Comparison of ENCODE assay signal across 20 cellular contexts in the genomic region with DNA sequence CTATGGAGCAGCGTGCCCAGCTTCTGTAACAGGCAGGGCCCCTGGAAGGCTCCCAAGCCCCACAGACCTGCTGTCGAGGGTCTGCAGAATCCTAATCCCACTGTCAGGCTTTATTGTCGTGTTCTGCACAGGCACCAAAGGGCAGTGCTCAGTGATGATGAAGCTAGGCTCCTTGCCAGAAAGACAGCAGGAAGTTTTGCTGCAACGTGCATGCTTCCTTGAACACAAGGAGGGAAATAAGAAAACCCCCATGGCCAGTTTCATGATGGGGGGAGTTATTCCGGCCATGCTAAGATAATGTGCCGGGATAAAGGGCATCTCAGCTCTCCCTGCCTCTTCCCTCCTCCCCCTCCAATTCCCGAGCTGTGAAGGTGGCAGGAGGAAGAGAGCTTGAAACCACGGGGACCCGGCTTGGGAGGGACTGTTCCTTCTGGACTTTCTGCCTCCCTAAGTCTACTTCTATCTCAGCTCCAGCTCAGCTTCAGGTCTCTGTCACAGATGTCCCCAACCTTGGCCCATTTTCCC.
DNase-seq lines count a peak whose midpoint lies in the region; ATAC-seq, FAIRE-seq and TF ChIP-seq lines count a peak whose summit lies in the region.
"Had no signal": no experiment of that assay in that cellular context is flagged by ENCODE, and none has a peak within 500 bp of the region (broad histone marks: within the 10 kb centered on the region; RNA-seq: fewer than 3 reads in every experiment).

No MANE protein-coding gene starts in this region.

- no peaks in the 10 kb centered on the region for H3K79me1 ChIP-seq in mesenchymal stem cell (replicated peaks; ENCODE audit: low read length, poor library complexity, severe bottlenecking)

- H3K79me2 ChIP-seq in hepatocyte = no peaks in the 10 kb centered on the region

- H3K23ac ChIP-seq in mesenchymal stem cell (ENCODE audit: low read length in 2 of 2) = no peak overlapping the region

- no peak overlapping the region for H3K18ac ChIP-seq in mesenchymal stem cell (ENCODE audit: low read depth in 1 of 2, low read length in 2 of 2)

- no peak overlapping the region for H3K4ac ChIP-seq in mesenchymal stem cell (ENCODE audit: low read depth in 1 of 2, low read length in 2 of 2)

- no peak overlapping the region for H3K14ac ChIP-seq in mesenchymal stem cell (ENCODE audit: low read length in 2 of 2)

- no peak overlapping the region for H3K9ac ChIP-seq in mesenchymal stem cell (ENCODE audit: low read length)

- H3K4me2 ChIP-seq in mesenchymal stem cell (ENCODE audit: low read length, poor library complexity, severe bottlenecking) = no peak overlapping the region
- no peak overlapping the region for H3K4me2 ChIP-seq in hepatocyte

- H2BK15ac ChIP-seq in mesenchymal stem cell (ENCODE audit: low read depth, poor library complexity, severe bottlenecking) = no peak overlapping the region

- ATAC-seq in stimulated activated naive CD8-positive, alpha-beta T cell treated with anti-CD3 and anti-CD28 coated beads, Interleukin-15, Interleukin-2, amounts not matched to agents 100 U/mL and 50 U/mL, for 24 hours = no peak
- ATAC-seq in pancreas (no peak), HG02642 (IDR thresholded peaks at IDR 0.05; ENCODE audit: poor library complexity, unreplicated experiment) (no peak)
- ATAC-seq: Panc1 had no signal

- intact Hi-C loops in pancreas (cut with DNase I) = no loop called here

- H2AFZ ChIP-seq in mesenchymal stem cell (ENCODE audit: low read depth, low read length) (no peak overlapping the region), hepatocyte (no peak overlapping the region)

- no peak overlapping the region for H2BK120ac ChIP-seq in mesenchymal stem cell (ENCODE audit: low read depth, low read length)

- DNase-seq in AG20443 (ENCODE audit: low spot score) (peak; percentile 27), HCEC 1CT (peak; percentile 13), bronchial epithelial cell (ENCODE audit: low read depth) (no peak), mesenchymal stem cell (no peak), pancreas (no peak), hepatocyte (ENCODE audit: low spot score) (no peak)
- no peak for DNase-seq in stimulated activated naive CD8-positive, alpha-beta T cell treated with anti-CD3 and anti-CD28 coated beads, Interleukin-15, Interleukin-2, amounts not matched to agents 100 U/mL and 50 U/mL, for 24 hours
- DNase-seq: activated CD4-positive, alpha-beta T cell treated with anti-CD3 and anti-CD28 coated beads, Interleukin-2, amount 50 U/mL, for 48 hours; activated gamma-delta T cell treated with Interleukin-2 at 50 U/mL for 16 hours; NCI-H1092; NCI-H1930; NCI-H345; spleen; stimulated activated CD4-positive, alpha-beta T cell treated with anti-CD3 and anti-CD28 coated beads, Interleukin-4, amount 100 ng/mL, for 4 hours had no signal

- H3K4me3 ChIP-seq in bronchial epithelial cell (ENCODE audit: low read depth, low read length) = no peak overlapping the region
- no peak overlapping the region for H3K4me3 ChIP-seq in mesenchymal stem cell (ENCODE audit: insufficient read depth in 1 of 2, low read depth in 1 of 2, low read length in 2 of 2)
- no peak overlapping the region for H3K4me3 ChIP-seq in pancreas
- no peak overlapping the region for H3K4me3 ChIP-seq in hepatocyte
- H3K4me3 ChIP-seq: SJSA1, spleen had no signal

- TF ChIP-seq CTCF in bronchial epithelial cell (IDR thresholded peaks at IDR 0.05; ENCODE audit: insufficient read depth, low read length, severe bottlenecking) = no peak
- no peak for TF ChIP-seq CTCF in pancreas (IDR thresholded peaks at IDR 0.05)
- no peak for TF ChIP-seq CTCF in hepatocyte (IDR thresholded peaks at IDR 0.05; ENCODE audit: poor library complexity)

- no peak overlapping the region for H4K91ac ChIP-seq in mesenchymal stem cell (ENCODE audit: low read length)

- H3K27me3 ChIP-seq in bronchial epithelial cell (ENCODE audit: control insufficient read depth, insufficient read depth, low read length) (no peaks in the 10 kb centered on the region), mesenchymal stem cell (ENCODE audit: control insufficient read depth in 1 of 2, insufficient read depth in 1 of 2, low read length in 2 of 2) (no peaks in the 10 kb centered on the region), pancreas (no peaks in the 10 kb centered on the region), hepatocyte (no peaks in the 10 kb centered on the region)
- H3K27me3 ChIP-seq: SJSA1 had no signal

- no peaks in the 10 kb centered on the region for H4K20me1 ChIP-seq in hepatocyte (ENCODE audit: insufficient read depth, poor library complexity, severe bottlenecking)

- no peak overlapping the region for H3K27ac ChIP-seq in mesenchymal stem cell (ENCODE audit: low read length, poor library complexity, severe bottlenecking)
- no peak overlapping the region for H3K27ac ChIP-seq in pancreas
- no peak overlapping the region for H3K27ac ChIP-seq in hepatocyte
- H3K27ac ChIP-seq: neutrophil, SJSA1, spleen had no signal

- no peaks in the 10 kb centered on the region for H3K9me3 ChIP-seq in mesenchymal stem cell (ENCODE audit: control insufficient read depth, low read length)
- H3K9me3 ChIP-seq in pancreas = no peaks in the 10 kb centered on the region
- no peaks in the 10 kb centered on the region for H3K9me3 ChIP-seq in hepatocyte (ENCODE audit: low read depth)
- H3K9me3 ChIP-seq: neutrophil, SJSA1, spleen had no signal

- no peak overlapping the region for H2AK5ac ChIP-seq in mesenchymal stem cell (ENCODE audit: low read length, severe bottlenecking)

- no peak overlapping the region for H2BK5ac ChIP-seq in mesenchymal stem cell (ENCODE audit: low read depth, low read length, poor library complexity, severe bottlenecking)

- no peaks in the 10 kb centered on the region for H3K36me3 ChIP-seq in bronchial epithelial cell (ENCODE audit: control insufficient read depth, insufficient read depth, low read length)
- no peaks in the 10 kb centered on the region for H3K36me3 ChIP-seq in mesenchymal stem cell (ENCODE audit: control insufficient read depth in 1 of 2, insufficient read depth in 2 of 2, low read depth in 1 of 2, low read length in 2 of 2)
- no peaks in the 10 kb centered on the region for H3K36me3 ChIP-seq in pancreas
- no peaks in the 10 kb centered on the region for H3K36me3 ChIP-seq in hepatocyte (replicated peaks; ENCODE audit: insufficient read depth, low read depth)
- H3K36me3 ChIP-seq: neutrophil, SJSA1, spleen had no signal

- FAIRE-seq in bronchial epithelial cell (lab: Jason Lieb, UNC) (peak; percentile 62), pancreas (lab: Jason Lieb, UNC) (no peak)
- FAIRE-seq: GM12892, H1 had no signal

- H3K4me1 ChIP-seq in mesenchymal stem cell (ENCODE audit: control insufficient read depth, insufficient read depth, low read depth, low read length) (peaks cover 13% of the 10 kb centered on the region), pancreas (no peaks in the 10 kb centered on the region), hepatocyte (ENCODE audit: insufficient read depth) (peaks cover 19% of the 10 kb centered on the region)

- WGBS in mesenchymal stem cell = 74% methylated on average over 8 of the region's 9 CpGs
- 26 to 48% methylated on average over 9 of the region's 9 CpGs for WGBS in pancreas, 2 donors
- WGBS in hepatocyte (ENCODE audit: low lambda C conversion rate, missing lambda C conversion rate) = 68% methylated on average over 9 of the region's 9 CpGs

- peak overlapping the region; percentile 54 for H4K8ac ChIP-seq in mesenchymal stem cell (ENCODE audit: low read length)

- H2BK12ac ChIP-seq in mesenchymal stem cell (ENCODE audit: low read length in 2 of 2) = no peak overlapping the region

- H3K9me2 ChIP-seq in hepatocyte (replicated peaks; ENCODE audit: insufficient read depth) = no peaks in the 10 kb centered on the region

Comparison
In these comparisons a context has a peak if more than half of its experiments do, and no peak if none do; other contexts are left out.
1. DNase-seq: peak in AG20443 (single experiment) and HCEC 1CT (single experiment); none in bronchial epithelial cell (single experiment), mesenchymal stem cell (single experiment), stimulated activated naive CD8-positive, alpha-beta T cell treated with anti-CD3 and anti-CD28 coated beads, Interleukin-15, Interleukin-2, amounts not matched to agents 100 U/mL and 50 U/mL, for 24 hours (single experiment), pancreas (0 of 6) and hepatocyte (single experiment).